19 cellular contexts compared by ENCODE assay signal in genomic region chr6:142823579-142823902, GRCh38.
DNase-seq lines count a peak whose midpoint lies in the region; ATAC-seq, FAIRE-seq and TF ChIP-seq lines count a peak whose summit lies in the region.
"Had no signal": no experiment of that assay in that cellular context is flagged by ENCODE, and none has a peak within 500 bp of the region (broad histone marks: within the 10 kb centered on the region; RNA-seq: fewer than 3 reads in every experiment).

No MANE protein-coding gene starts in this region.

- H3K9me3 Mint-ChIP-seq in activated naive CD8-positive, alpha-beta T cell treated with anti-CD3 and anti-CD28 coated beads for 36 hours: no peaks in the 10 kb centered on the region

- H3K9ac ChIP-seq in HepG2 (ENCODE audit: insufficient read depth, low read depth, low read length) (no peak overlapping the region), IMR-90 (ENCODE audit: low read depth, low read length) (no peak overlapping the region)
- H3K9ac ChIP-seq: GM23248, KMS-11 had no signal

- in situ Hi-C loops in HepG2 (cut with HindIII; ENCODE audit: extremely low pct_ligation_motif_present, low pct_unique_long_range_greater_than_20kb): no loop called here
- in situ Hi-C loops in IMR-90 (cut with MboI; ENCODE audit: low sequenced_read_pairs): no loop called here

- ATAC-seq in HepG2 (no peak), right lobe of liver (no peak), IMR-90 (ENCODE audit: low read depth) (no peak), GM21360 (IDR thresholded peaks at IDR 0.05; ENCODE audit: unreplicated experiment) (no peak)

- FAIRE-seq in HepG2 (lab: Jason Lieb, UNC): no peak

- no peaks in the 10 kb centered on the region for H3K79me2 ChIP-seq in HepG2 (ENCODE audit: insufficient read depth, low read length)

- H2AFZ ChIP-seq in HepG2 (ENCODE audit: low read length) (no peak overlapping the region), IMR-90 (replicated peaks; ENCODE audit: low read length, poor library complexity) (no peak overlapping the region)
- H2AFZ ChIP-seq: GM23248 had no signal

- H2AK9ac ChIP-seq in IMR-90 (replicated peaks; ENCODE audit: low read depth, low read length, poor library complexity): no peak overlapping the region

- no peaks in the 10 kb centered on the region for H3K36me3 ChIP-seq in HepG2 (replicated peaks in 1 of 2; ENCODE audit: control insufficient read depth in 1 of 2, insufficient read depth in 2 of 2, low read length in 2 of 2)
- H3K36me3 ChIP-seq in right lobe of liver: no peaks in the 10 kb centered on the region
- H3K36me3 ChIP-seq in IMR-90 (ENCODE audit: control insufficient read depth, insufficient read depth, low read length): peaks cover 2% of the 10 kb centered on the region; the same call in 1 of the 2 replicates
- no peaks in the 10 kb centered on the region for H3K36me3 ChIP-seq in tibial nerve

- TF ChIP-seq EP300 in HepG2 (IDR thresholded peaks at IDR 0.05; ENCODE audit: low read depth in 2 of 2, low read length in 2 of 2): no peak
- TF ChIP-seq EP300 in HepG2 (CRISPR knock-in tag; IDR thresholded peaks at IDR 0.05; ENCODE audit: borderline replicate concordance): no peak
- no peak for TF ChIP-seq EP300 in tibial nerve (IDR thresholded peaks at IDR 0.05)

- H3K4me1 ChIP-seq in HepG2 (ENCODE audit: insufficient read depth, low read length) (peaks cover 30% of the 10 kb centered on the region), right lobe of liver (peaks cover 0 to 27% (median 2%) of the 10 kb centered on the region in 4 donors), IMR-90 (ENCODE audit: control insufficient read depth, insufficient read depth, low read length) (peaks cover 14% of the 10 kb centered on the region), tibial nerve (peaks cover 0 to 53% (median 11%) of the 10 kb centered on the region in 4 donors)
- H3K4me1 ChIP-seq: Caco-2 had no signal

- peaks cover 61% of the 10 kb centered on the region for H3K4me1 Mint-ChIP-seq in activated naive CD8-positive, alpha-beta T cell treated with anti-CD3 and anti-CD28 coated beads for 36 hours

- H3K79me1 ChIP-seq in IMR-90 (ENCODE audit: low read depth in 1 of 2, low read length in 2 of 2): peaks cover 34 to 60% of the 10 kb centered on the region in 2 experiments

- no peak overlapping the region for H3K23ac ChIP-seq in IMR-90 (ENCODE audit: low read depth, low read length)

- DNase-seq in HepG2 (ENCODE audit: low spot score): no peak
- DNase-seq in right lobe of liver: no peak
- DNase-seq in IMR-90: no peak
- no peak for DNase-seq in activated naive CD8-positive, alpha-beta T cell treated with anti-CD3 and anti-CD28 coated beads for 36 hours
- no peak for DNase-seq in tibial nerve (ENCODE audit: low spot score in 2 of 2)
- DNase-seq in activated CD4-positive, alpha-beta T cell treated with anti-CD3 and anti-CD28 coated beads, Interleukin-2, amount 50 U/mL, for 4 hours: no peak
- DNase-seq: GM23248, HCEC 1CT, MV-4-11, NCI-H1417, NCI-H187 treated with DMSO at 0.1 percent for 48 hours, NCI-H2227 treated with DMSO at 0.1 percent for 48 hours, NCI-H510A treated with DMSO at 0.1 percent for 48 hours, NCI-H774, SHP77 had no signal

- H3K36me3 Mint-ChIP-seq in activated naive CD8-positive, alpha-beta T cell treated with anti-CD3 and anti-CD28 coated beads for 36 hours: peaks cover 59% of the 10 kb centered on the region

- 98% methylated on average over 3 of the region's 3 CpGs for WGBS in HepG2 (ENCODE audit: low lambda C conversion rate)
- 88% methylated on average over 3 of the region's 3 CpGs for WGBS in right lobe of liver (ENCODE audit: insufficient coverage, low coverage, low lambda C conversion rate, missing lambda C conversion rate)
- WGBS in IMR-90 (ENCODE audit: extremely low coverage in 2 of 2, insufficient read length in 1 of 2), 2 experiments: 86% methylated on average over 1 of the region's 3 CpGs; no CpG with 5 or more reads in 1 of the 2 experiments
- WGBS in tibial nerve, 2 donors: 94 to 99% methylated on average over 3 of the region's 3 CpGs

- H2BK5ac ChIP-seq in IMR-90 (ENCODE audit: low read depth, low read length, poor library complexity, severe bottlenecking): no peak overlapping the region

- H4K8ac ChIP-seq in IMR-90 (ENCODE audit: low read depth in 2 of 2, low read length in 2 of 2): no peak overlapping the region

- H4K5ac ChIP-seq in IMR-90 (ENCODE audit: low read depth, low read length): no peak overlapping the region

- H3K9me1 ChIP-seq in IMR-90 (ENCODE audit: insufficient read depth, low read length): peaks cover 4% of the 10 kb centered on the region; the same call in 1 of the 2 replicates

- no peaks in the 10 kb centered on the region for H3K9me3 ChIP-seq in HepG2 (ENCODE audit: low read length)
- no peaks in the 10 kb centered on the region for H3K9me3 ChIP-seq in right lobe of liver
- no peaks in the 10 kb centered on the region for H3K9me3 ChIP-seq in IMR-90 (ENCODE audit: control insufficient read depth, insufficient read depth, low read length)
- H3K9me3 ChIP-seq in tibial nerve: no peaks in the 10 kb centered on the region
- H3K9me3 ChIP-seq: Caco-2 had no signal

- TF ChIP-seq RAD21 in HepG2 (CRISPR knock-in tag; IDR thresholded peaks at IDR 0.05): no peak
- TF ChIP-seq RAD21 in IMR-90 (IDR thresholded peaks at IDR 0.05; ENCODE audit: low read length): no peak

- no peak overlapping the region for H2AK5ac ChIP-seq in IMR-90 (ENCODE audit: low read depth, low read length)

- intact Hi-C loops in HepG2 (cut with micrococcal nuclease; ENCODE audit: unreplicated experiment): no loop called here
- intact Hi-C loops in right lobe of liver (cut with DNase I): no loop called here
- intact Hi-C loops in IMR-90 (cut with micrococcal nuclease): no loop called here

- H3K4me2 ChIP-seq in HepG2 (ENCODE audit: low read depth, low read length) (no peak overlapping the region), IMR-90 (ENCODE audit: low read depth, low read length) (no peak overlapping the region)
- H3K4me2 ChIP-seq: KMS-11 had no signal

- no peak overlapping the region for H2BK20ac ChIP-seq in IMR-90 (ENCODE audit: low read depth, low read length)

- H3K27ac Mint-ChIP-seq in activated naive CD8-positive, alpha-beta T cell treated with anti-CD3 and anti-CD28 coated beads for 36 hours: peak overlapping the region; percentile 96

- H4K20me1 ChIP-seq in HepG2 (ENCODE audit: insufficient read depth, low read length): no peaks in the 10 kb centered on the region
- no peaks in the 10 kb centered on the region for H4K20me1 ChIP-seq in IMR-90 (ENCODE audit: insufficient read depth, low read length)

- dilution Hi-C loops in IMR-90 (cut with HindIII; ENCODE audit: low sequenced_read_pairs, unreplicated experiment): no loop called here

- H3K4me3 ChIP-seq in HepG2 (replicated peaks in 1 of 3; ENCODE audit: insufficient read depth in 1 of 3, low read depth in 2 of 3, low read length in 3 of 3) (no peak overlapping the region), right lobe of liver (no peak overlapping the region), IMR-90 (ENCODE audit: insufficient read depth, low read depth, low read length) (no peak overlapping the region), tibial nerve (no peak overlapping the region)
- H3K4me3 ChIP-seq: GM23248, SK-N-MC had no signal

- no peaks in the 10 kb centered on the region for H3K27me3 Mint-ChIP-seq in activated naive CD8-positive, alpha-beta T cell treated with anti-CD3 and anti-CD28 coated beads for 36 hours

- TF ChIP-seq CTCF in HepG2 (CRISPR knock-in tag; IDR thresholded peaks at IDR 0.05): no peak
- no peak for TF ChIP-seq CTCF in right lobe of liver (IDR thresholded peaks at IDR 0.05)
- TF ChIP-seq CTCF in IMR-90 (conservative IDR thresholded peaks at IDR 0.05; ENCODE audit: low read depth, low read length): no peak
- no peak for TF ChIP-seq CTCF in tibial nerve (IDR thresholded peaks at IDR 0.05)

- no peak overlapping the region for H3K4me3 Mint-ChIP-seq in activated naive CD8-positive, alpha-beta T cell treated with anti-CD3 and anti-CD28 coated beads for 36 hours

- H3K27me3 ChIP-seq in HepG2 (ENCODE audit: control insufficient read depth in 1 of 2, insufficient read depth in 2 of 2, low read length in 2 of 2): no peaks in the 10 kb centered on the region
- no peaks in the 10 kb centered on the region for H3K27me3 ChIP-seq in right lobe of liver
- H3K27me3 ChIP-seq in IMR-90 (ENCODE audit: control insufficient read depth, insufficient read depth, low read length): no peaks in the 10 kb centered on the region
- H3K27me3 ChIP-seq in tibial nerve: no peaks in the 10 kb centered on the region

- H4K91ac ChIP-seq in IMR-90 (ENCODE audit: insufficient read depth, low read depth, low read length): no peak overlapping the region

- TF ChIP-seq POLR2A in HepG2 (IDR thresholded peaks at IDR 0.05; ENCODE audit: insufficient read depth in 1 of 2, low read depth in 2 of 2, low read length in 2 of 2) (no peak), right lobe of liver (IDR thresholded peaks at IDR 0.05) (no peak), IMR-90 (IDR thresholded peaks at IDR 0.05; ENCODE audit: low read depth, low read length) (no peak), tibial nerve (IDR thresholded peaks at IDR 0.05) (no peak)

- POLR2A ChIA-PET in HepG2 (lab: Yijun Ruan, JAX) (no interaction called here), IMR-90 (lab: Charles Lee; ENCODE audit: unreplicated experiment) (no interaction called here)

- H3K4ac ChIP-seq in IMR-90 (ENCODE audit: low read depth, low read length): no peak overlapping the region

- CTCF ChIA-PET in HepG2 (lab: Yijun Ruan, JAX; ENCODE audit: low intra/inter-chr PET ratio, low total read pairs) (no interaction called here), IMR-90 (lab: Yijun Ruan, JAX) (no interaction called here)

- H3K27ac ChIP-seq in HepG2 (ENCODE audit: extremely low read length, insufficient read depth, low read length) (no peak overlapping the region), right lobe of liver (no peak overlapping the region), IMR-90 (ENCODE audit: insufficient read depth, low read length) (no peak overlapping the region), tibial nerve (no peak overlapping the region)
- H3K27ac ChIP-seq: GM23248, KMS-11, SK-N-MC had no signal

- no TSS peak for BruUV-seq in HepG2 (replicated peaks; lab: Mats Ljungman, UMichigan)
- no TSS peak for BruUV-seq in IMR-90 (replicated peaks; lab: Mats Ljungman, UMichigan)

- no peak overlapping the region for H3K56ac ChIP-seq in IMR-90 (ENCODE audit: extremely low read depth, insufficient read depth, low read length)

- H3K14ac ChIP-seq in IMR-90 (replicated peaks; ENCODE audit: low read depth, low read length): no peak overlapping the region

- no peak overlapping the region for H2BK15ac ChIP-seq in IMR-90 (ENCODE audit: low read depth, low read length)

- no peak overlapping the region for H2BK120ac ChIP-seq in IMR-90 (ENCODE audit: low read depth, low read length)

- H3K18ac ChIP-seq in IMR-90 (ENCODE audit: low read depth, low read length): no peak overlapping the region

TF ChIP-seq in IMR-90, 13 proteins besides CTCF, POLR2A, EP300 and RAD21 (continues in another document):
- no peak for TF ChIP-seq NFE2L2 (IDR thresholded peaks at IDR 0.05; ENCODE audit: low read depth, low read length)
- peak; percentile 76 for TF ChIP-seq CEBPB (IDR thresholded peaks at IDR 0.05; ENCODE audit: low read depth, low read length)
